8 cellular contexts compared by ENCODE assay signal in genomic region chr5:178895615-178896571, GRCh38. TPM values are rescaled to one million over a fixed set of nuclear protein-coding genes. Genes with fewer than 3 reads are reported as not detected.
A peak's percentile ranks its signal among the peaks of the same experiment; 100 is the strongest.
DNase-seq lines count a peak whose midpoint lies in the region; ATAC-seq and TF ChIP-seq lines count a peak whose summit lies in the region.

Gene ZFP2 (plus strand): TSS chr5:178895913. CDS start chr5:178931314, 35,401 bp downstream.

- intact Hi-C loops in natural killer cell (cut with micrococcal nuclease) = no loop called here
- intact Hi-C loops in transverse colon (cut with DNase I; ENCODE audit: low total_unique reads) = no loop called here

- peak within 1 kb of the TSS; percentile 66 for H3K4me3 Mint-ChIP-seq in natural killer cell

- H3K4me1 Mint-ChIP-seq in natural killer cell = peaks cover 0 to 5% of the 10 kb centered on the region in 2 donors

- H3K27ac ChIP-seq in transverse colon = peak within 1 kb of the TSS; percentile 72 to 80 (median 76)

- 4% methylated on average over 55 of the region's 79 CpGs; no CpG with 5 or more reads in 1 of the 2 donors for WGBS in transverse colon (ENCODE audit: low coverage in 1 of 2), 2 donors

- TF ChIP-seq EP300 in transverse colon (IDR thresholded peaks at IDR 0.05; ENCODE audit: low read depth) = no peak

- H3K27me3 ChIP-seq in transverse colon = no peaks in the 10 kb centered on the region

- H3K27ac Mint-ChIP-seq in natural killer cell = peak within 1 kb of the TSS in 1 of 2 donors; percentile 35

- TF ChIP-seq POLR2A in transverse colon (IDR thresholded peaks at IDR 0.05) = peak; percentile 27

- TF ChIP-seq CTCF in foreskin fibroblast (IDR thresholded peaks at IDR 0.05; ENCODE audit: low read depth, low read length) = no peak
- no peak for TF ChIP-seq CTCF in natural killer cell (IDR thresholded peaks at IDR 0.05)
- TF ChIP-seq CTCF in transverse colon (IDR thresholded peaks at IDR 0.05) = no peak

- peaks cover 22% of the 10 kb centered on the region for H3K36me3 Mint-ChIP-seq in natural killer cell

- no peaks in the 10 kb centered on the region for H3K36me3 ChIP-seq in transverse colon

- peaks cover 0 to 11% (median 6%) of the 10 kb centered on the region in 4 donors for H3K4me1 ChIP-seq in transverse colon

- H3K9me3 Mint-ChIP-seq in natural killer cell = peaks cover 2 to 4% of the 10 kb centered on the region in 2 donors

- H3K4me3 ChIP-seq in foreskin fibroblast (ENCODE audit: low read depth in 1 of 2, low read length in 2 of 2) = peak within 1 kb of the TSS; percentile 64 to 71
- H3K4me3 ChIP-seq in transverse colon = peak within 1 kb of the TSS; percentile 49 to 97 (median 74)

- in situ Hi-C loops in transverse colon (cut with MboI; ENCODE audit: low pct_ligation_motif_present in 1 of 4, low pct_unique_long_range_greater_than_20kb in 1 of 4, low sequenced_read_pairs in 3 of 4) = no loop called here

- H3K9me3 ChIP-seq in transverse colon = no peaks in the 10 kb centered on the region

- ATAC-seq in natural killer cell = peak; percentile 40 to 60 (median 60)

- DNase-seq in DMS153 treated with DMSO at 0.1 percent for 48 hours (lab: John Stamatoyannopoulos, UW; ENCODE audit: unreplicated experiment) = peak; percentile 2
- DNase-seq in DMS153 (lab: John Stamatoyannopoulos, UW) = no peak
- DNase-seq in NCI-H748 (lab: John Stamatoyannopoulos, UW; ENCODE audit: unreplicated experiment) = peak; percentile 78
- DNase-seq in activated gamma-delta T cell treated with anti-CD3 and anti-CD28 coated beads, Interleukin-2, amount 50 U/mL, for 16 hours (ENCODE audit: low read depth) = peak; percentile 3
- DNase-seq in foreskin fibroblast = peak; percentile 48 to 83
- no peak for DNase-seq in natural killer cell
- DNase-seq in transverse colon = peak; percentile 60
- DNase-seq in T1000 (lab: John Stamatoyannopoulos, UW) = no peak

- H3K27me3 Mint-ChIP-seq in natural killer cell (ENCODE audit: low read depth in 2 of 2) = peaks cover 7 to 12% of the 10 kb centered on the region in 2 donors

RNA-seq across cellular contexts. Expression of gene ZFP2, which starts in this region (rescaled TPM):
- total RNA-seq in natural killer cell = under 1 TPM; 0.33 to 0.61 (median 0.54) TPM
- 1 to 10 TPM in 3 of 4 donors, not detected in 1; 1.7 to 3.6 (median 2.0) TPM for total RNA-seq in transverse colon

Comparison
In these comparisons a context has a peak if more than half of its experiments do, and no peak if none do; other contexts are left out.
1. DNase-seq: peak in DMS153 treated with DMSO at 0.1 percent for 48 hours (single experiment), NCI-H748 (single experiment), activated gamma-delta T cell treated with anti-CD3 and anti-CD28 coated beads, Interleukin-2, amount 50 U/mL, for 16 hours (single experiment), foreskin fibroblast (2 of 2) and transverse colon (single experiment); none in DMS153 (single experiment), natural killer cell (single experiment) and T1000 (single experiment).
2. Peak in ATAC-seq in natural killer cell; RNA of the gene not detected or under 1 TPM.